Comparison of ENCODE assay signal across 35 cellular contexts in the genomic region with DNA sequence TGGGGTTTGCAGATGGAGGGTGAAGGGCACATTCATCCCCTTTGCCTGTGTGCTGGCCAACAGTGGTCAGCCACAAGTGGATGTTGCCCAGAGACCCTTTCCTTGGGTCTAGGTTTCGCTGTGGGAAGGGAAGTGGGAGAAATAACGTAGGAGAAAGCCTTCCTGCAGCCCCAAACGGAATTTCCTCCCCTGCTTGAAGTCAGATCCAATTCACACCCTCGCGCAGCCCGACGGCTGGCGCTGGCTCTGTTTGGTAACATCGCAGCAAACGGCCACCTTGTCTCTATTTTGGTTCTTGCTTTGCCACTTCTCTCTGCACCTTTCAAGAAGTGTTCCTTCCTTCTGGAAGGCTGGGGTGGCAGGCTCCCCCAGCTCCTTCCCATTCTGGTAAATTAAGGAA. TPM values are rescaled to one million over a fixed set of nuclear protein-coding genes. Genes with fewer than 3 reads are reported as not detected.
"Had no signal": no experiment of that assay in that cellular context is flagged by ENCODE, and none has a peak within 500 bp of the region (broad histone marks: within the 10 kb centered on the region; RNA-seq: fewer than 3 reads in every experiment).

No MANE protein-coding gene starts in this region.

- H3K27ac Mint-ChIP-seq: activated B cell treated with CpG ODN at 0.5 μM for 24 hours; activated CD4-positive, alpha-beta memory T cell treated with anti-CD3 and anti-CD28 coated beads for 36 hours; activated naive CD8-positive, alpha-beta T cell treated with anti-CD3 and anti-CD28 coated beads for 36 hours; activated T-helper 1 cell treated with anti-CD3 and anti-CD28 coated beads, Interleukin-12 subunit alpha, Interleukin-12 subunit beta, Interleukin-2, Interleukin-4 antibody, amounts not matched to agents 30 ng/mL and 10 ng/mL and 1 ng/mL, durations not matched to agents 14 hours and 24 hours and 36 hours had no signal

- H3K36me3 ChIP-seq: cardiac muscle cell had no signal

- H3K4me3 Mint-ChIP-seq: activated B cell treated with CpG ODN at 0.5 μM for 24 hours; activated CD4-positive, alpha-beta memory T cell treated with anti-CD3 and anti-CD28 coated beads for 36 hours; activated naive CD8-positive, alpha-beta T cell treated with anti-CD3 and anti-CD28 coated beads for 36 hours; activated T-cell treated with anti-CD3 and anti-CD28 coated beads, Interleukin-2, amount 50 U/mL, for 4 hours; activated T-helper 1 cell treated with anti-CD3 and anti-CD28 coated beads, Interleukin-12 subunit alpha, Interleukin-12 subunit beta, Interleukin-2, Interleukin-4 antibody, amounts not matched to agents 30 ng/mL and 10 ng/mL and 1 ng/mL, durations not matched to agents 14 hours and 24 hours and 36 hours had no signal

- H3K9me3 Mint-ChIP-seq: activated B cell treated with CpG ODN at 0.5 μM for 24 hours; activated CD4-positive, alpha-beta memory T cell treated with anti-CD3 and anti-CD28 coated beads for 36 hours; activated naive CD8-positive, alpha-beta T cell treated with anti-CD3 and anti-CD28 coated beads for 36 hours; activated T-cell treated with anti-CD3 and anti-CD28 coated beads, Interleukin-2, amount 50 U/mL, for 4 hours; activated T-helper 1 cell treated with anti-CD3 and anti-CD28 coated beads, Interleukin-12 subunit alpha, Interleukin-12 subunit beta, Interleukin-2, Interleukin-4 antibody, amounts not matched to agents 30 ng/mL and 10 ng/mL and 1 ng/mL, durations not matched to agents 14 hours and 24 hours and 36 hours had no signal

- H3K27me3 Mint-ChIP-seq: activated B cell treated with CpG ODN at 0.5 μM for 24 hours had no signal

- H3K4me3 ChIP-seq: cardiac muscle cell, K562, PC-9 had no signal

- H3K27me3 ChIP-seq: cardiac muscle cell had no signal

- DNase-seq: activated B cell treated with CpG ODN at 0.5 μM for 24 hours; activated CD4-positive, alpha-beta memory T cell treated with anti-CD3 and anti-CD28 coated beads for 36 hours; activated CD4-positive, alpha-beta T cell treated with anti-CD3 and anti-CD28 coated beads for 4 hours; activated CD4-positive, alpha-beta T cell treated with anti-CD3 and anti-CD28 coated beads, Interleukin-2, amount 50 U/mL, for 1 hour; activated CD4-positive, CD25-positive, alpha-beta regulatory T cell treated with anti-CD3 and anti-CD28 coated beads, Interleukin-2, amount 50 U/mL, for 72 hours; activated CD8-positive, alpha-beta memory T cell treated with anti-CD3 and anti-CD28 coated beads, Interleukin-2, amount 50 U/mL, for 4 hours; activated naive CD4-positive, alpha-beta T cell; activated naive CD4-positive, alpha-beta T cell treated with anti-CD3 and anti-CD28 coated beads, Interleukin-2, amount 50 U/mL, for 16 hours; activated naive CD8-positive, alpha-beta T cell treated with anti-CD3 and anti-CD28 coated beads for 36 hours; activated T-cell treated with anti-CD3 and anti-CD28 coated beads for 4 hours; activated T-cell treated with anti-CD3 and anti-CD28 coated beads, Interleukin-2, amount 50 U/mL, for 4 hours; amniotic stem cell; NCI-H1092 treated with DMSO at 0.1 percent for 48 hours; NCI-H146; NCI-H187; NCI-H2029 treated with DMSO at 0.1 percent for 48 hours; NCI-H2107; NCI-H2171; NCI-H2227 treated with DMSO at 0.1 percent for 48 hours; NCI-H446; NCI-H510A treated with DMSO at 0.1 percent for 48 hours; NCI-H526 treated with DMSO at 0.1 percent for 48 hours; NK-92 treated with Interleukin-12 subunit alpha and Interleukin-12 subunit beta, amount 100 ng/mL, for 24 hours; PC-9; SIG-M5; SW 1271; T-helper 1 cell; T-helper 2 cell; T-helper 9 cell had no signal

- H3K36me3 Mint-ChIP-seq: activated CD4-positive, alpha-beta memory T cell treated with anti-CD3 and anti-CD28 coated beads for 36 hours; activated naive CD8-positive, alpha-beta T cell treated with anti-CD3 and anti-CD28 coated beads for 36 hours had no signal

- H3K4me1 Mint-ChIP-seq: activated B cell treated with CpG ODN at 0.5 μM for 24 hours; activated naive CD8-positive, alpha-beta T cell treated with anti-CD3 and anti-CD28 coated beads for 36 hours had no signal

- H3K27ac ChIP-seq: cardiac muscle cell, PC-9, RWPE1, VCaP had no signal

RNA-seq across cellular contexts. Expression of a gene that starts 45.4 kb away (rescaled TPM):
- total RNA-seq: activated B cell treated with CpG ODN at 0.5 μM for 24 hours; activated CD4-positive, alpha-beta memory T cell treated with anti-CD3 and anti-CD28 coated beads for 36 hours; activated naive CD8-positive, alpha-beta T cell treated with anti-CD3 and anti-CD28 coated beads for 36 hours; activated T-cell treated with anti-CD3 and anti-CD28 coated beads, Interleukin-2, amount 50 U/mL, for 4 hours; activated T-helper 1 cell treated with anti-CD3 and anti-CD28 coated beads, Interleukin-12 subunit alpha, Interleukin-12 subunit beta, Interleukin-2, Interleukin-4 antibody, amounts not matched to agents 30 ng/mL and 10 ng/mL and 1 ng/mL, durations not matched to agents 14 hours and 24 hours and 36 hours; M059J; PC-9 had no signal
